In genomic region chr16:69069504-69069903, GRCh38 we compare ENCODE assay signal across 31 cellular contexts. TPM values are rescaled to one million over a fixed set of nuclear protein-coding genes. Genes with fewer than 3 reads are reported as not detected.
"Had no signal": no experiment of that assay in that cellular context is flagged by ENCODE, and none has a peak within 500 bp of the region (broad histone marks: within the 10 kb centered on the region; RNA-seq: fewer than 3 reads in every experiment).

No MANE protein-coding gene starts in this region.

- H3K9me3 ChIP-seq: body of pancreas, pancreas, prostate gland, sigmoid colon, suprapubic skin, tibial nerve had no signal

- FAIRE-seq: kidney, pancreas had no signal

- H3K4me3 ChIP-seq: body of pancreas, cardiac muscle cell, coronary artery, dorsolateral prefrontal cortex, pancreas, prostate gland, sigmoid colon, smooth muscle cell, suprapubic skin, tibial nerve had no signal

- DNase-seq: activated CD4-positive, alpha-beta T cell treated with anti-CD3 and anti-CD28 coated beads for 4 hours; activated CD4-positive, alpha-beta T cell treated with anti-CD3 and anti-CD28 coated beads, Interleukin-2, amount 50 U/mL, for 48 hours; activated CD4-positive, CD25-positive, alpha-beta regulatory T cell; activated CD8-positive, alpha-beta memory T cell treated with anti-CD3 and anti-CD28 coated beads for 24 hours; activated gamma-delta T cell treated with Interleukin-2 at 50 U/mL for 16 hours; activated T-cell treated with anti-CD3 and anti-CD28 coated beads, Interleukin-2, amount 50 U/mL, for 1 hour; body of pancreas; dorsolateral prefrontal cortex; effector memory CD4-positive, alpha-beta T cell; foreskin fibroblast; head of caudate nucleus; hippocampal formation; kidney; left colon; midbrain; naive thymus-derived CD4-positive, alpha-beta T cell; nucleus accumbens; retina; stimulated activated CD4-positive, alpha-beta T cell treated with anti-CD3 and anti-CD28 coated beads, Interleukin-1b, Interleukin-23, amount 100 ng/mL, for 48 hours; stimulated activated CD4-positive, alpha-beta T cell treated with anti-CD3 and anti-CD28 coated beads, Interleukin-4, amount 100 ng/mL, for 4 hours; stimulated activated naive B cell treated with anti-CD40 and anti-IgM and Interleukin-4, amounts not matched to agents 10 μg/mL and 1 μg/mL and 100 μg/mL, for 72 hours; T-cell had no signal

- H3K27me3 ChIP-seq: body of pancreas, cardiac muscle cell, dorsolateral prefrontal cortex, pancreas, sigmoid colon, suprapubic skin, tibial nerve had no signal

- ATAC-seq: activated naive CD4-positive, alpha-beta T cell treated with anti-CD3 and anti-CD28 coated beads, Interleukin-2, amount 50 U/mL, for 72 hours; body of pancreas; left colon; naive thymus-derived CD4-positive, alpha-beta T cell; pancreas; stimulated activated naive B cell treated with anti-CD40 and anti-IgM and Interleukin-4, amounts not matched to agents 10 μg/mL and 1 μg/mL and 100 μg/mL, for 72 hours; T-cell had no signal

- H3K27ac ChIP-seq: body of pancreas, cardiac muscle cell, coronary artery, dorsolateral prefrontal cortex, pancreas, prostate gland, sigmoid colon, suprapubic skin, tibial nerve had no signal

- H3K4me2 ChIP-seq: smooth muscle cell had no signal

- H3K4me1 ChIP-seq: body of pancreas, pancreas, prostate gland, sigmoid colon, tibial nerve had no signal

- H3K36me3 ChIP-seq: cardiac muscle cell, pancreas, prostate gland, sigmoid colon, suprapubic skin had no signal

RNA-seq across cellular contexts. Expression of gene HAS3, which starts 35.9 kb away (rescaled TPM):
- polyA plus RNA-seq: cardiac muscle cell had no signal
